ENCODE assay signal across 1 cellular context in the genomic region with DNA sequence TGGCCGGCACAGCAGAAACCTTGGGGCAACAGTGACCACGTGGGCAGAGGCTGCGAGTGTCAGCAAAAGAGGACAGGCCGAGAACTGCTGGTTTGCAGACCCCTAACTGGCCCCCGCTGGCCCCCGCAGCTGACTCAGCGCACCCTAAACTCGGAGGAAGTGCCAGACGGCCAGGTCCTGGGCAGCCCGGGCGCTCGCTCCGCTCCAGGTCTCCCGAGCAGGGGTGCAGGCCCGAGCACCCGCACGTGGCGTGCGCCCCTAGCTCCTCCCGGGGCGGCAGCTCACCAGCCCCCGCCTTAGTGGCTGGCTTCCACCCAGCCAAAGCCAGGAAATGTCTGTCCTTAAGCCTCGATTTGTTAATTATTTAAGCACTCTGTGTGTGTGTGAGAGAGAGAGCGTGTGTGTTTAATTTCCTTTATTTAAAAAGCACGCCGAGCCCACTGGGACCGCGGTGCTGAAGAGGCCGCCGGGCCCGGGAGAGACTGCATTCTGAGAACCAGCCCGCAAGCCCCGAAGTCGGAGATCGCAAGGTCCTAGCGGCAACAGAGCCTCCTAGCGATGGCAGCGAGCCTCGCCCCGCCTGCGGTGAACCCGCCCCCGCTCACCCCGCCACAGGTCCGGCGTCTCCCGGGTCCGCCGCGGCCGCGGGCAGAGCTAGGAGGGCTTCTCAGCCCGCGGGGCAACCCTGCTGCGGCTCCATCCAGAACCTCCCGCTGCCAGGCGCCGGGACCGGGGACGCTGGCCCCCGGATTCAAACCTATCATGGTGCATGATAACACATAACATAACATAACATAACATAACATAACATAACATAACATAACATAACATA.
TF ChIP-seq lines count a peak whose summit lies in the region.

No MANE protein-coding gene starts in this region.

TF ChIP-seq in SK-N-SH, 30 proteins besides CTCF, POLR2A, EP300 and RAD21 (continued from another document):
- TF ChIP-seq REST (IDR thresholded peaks at IDR 0.05; ENCODE audit: low read depth, low read length) (no peak), POLR2AphosphoS5 (IDR thresholded peaks at IDR 0.05; ENCODE audit: low read depth, low read length) (no peak), JUND (IDR thresholded peaks at IDR 0.05) (no peak), SMC3 (IDR thresholded peaks at IDR 0.05; ENCODE audit: low read depth, low read length) (peak; percentile 54), NRF1 (IDR thresholded peaks at IDR 0.05; ENCODE audit: low read depth, low read length) (no peak), FOSL2 (IDR thresholded peaks at IDR 0.05; ENCODE audit: borderline replicate concordance, low read depth) (no peak), MXI1 (IDR thresholded peaks at IDR 0.05; ENCODE audit: low read depth, low read length) (peak; percentile 36; the same call in 1 of the 2 replicates), CHD2 (IDR thresholded peaks at IDR 0.05; ENCODE audit: low read length, partially characterized antibody) (peak; percentile 31), TEAD4 (IDR thresholded peaks at IDR 0.05; ENCODE audit: borderline replicate concordance, insufficient read depth) (no peak)
- TF ChIP-seq, protein P1, sequence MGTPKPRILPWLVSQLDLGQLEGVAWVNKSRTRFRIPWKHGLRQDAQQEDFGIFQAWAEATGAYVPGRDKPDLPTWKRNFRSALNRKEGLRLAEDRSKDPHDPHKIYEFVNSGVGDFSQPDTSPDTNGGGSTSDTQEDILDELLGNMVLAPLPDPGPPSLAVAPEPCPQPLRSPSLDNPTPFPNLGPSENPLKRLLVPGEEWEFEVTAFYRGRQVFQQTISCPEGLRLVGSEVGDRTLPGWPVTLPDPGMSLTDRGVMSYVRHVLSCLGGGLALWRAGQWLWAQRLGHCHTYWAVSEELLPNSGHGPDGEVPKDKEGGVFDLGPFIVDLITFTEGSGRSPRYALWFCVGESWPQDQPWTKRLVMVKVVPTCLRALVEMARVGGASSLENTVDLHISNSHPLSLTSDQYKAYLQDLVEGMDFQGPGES (IDR thresholded peaks at IDR 0.05; ENCODE audit: low read depth, low read length): no peak
- TF ChIP-seq, protein P2, sequence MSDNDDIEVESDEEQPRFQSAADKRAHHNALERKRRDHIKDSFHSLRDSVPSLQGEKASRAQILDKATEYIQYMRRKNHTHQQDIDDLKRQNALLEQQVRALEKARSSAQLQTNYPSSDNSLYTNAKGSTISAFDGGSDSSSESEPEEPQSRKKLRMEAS (IDR thresholded peaks at IDR 0.05; ENCODE audit: low read depth): peak; percentile 30; the same call in 1 of the 2 replicates
